In genomic region chrX:54494166-54494969, GRCh38 we compare ENCODE assay signal across 1 cellular context.
TF ChIP-seq lines count a peak whose summit lies in the region.

No MANE protein-coding gene starts in this region.

TF ChIP-seq in HepG2, 621 proteins besides CTCF, POLR2A, EP300 and RAD21:
- TF ChIP-seq ZNF768 (CRISPR knock-in tag; IDR thresholded peaks at IDR 0.05), result peak; percentile 82; the same call in 1 of the 2 replicates
- peak; percentile 71 for TF ChIP-seq ZMYM3 (CRISPR knock-in tag; IDR thresholded peaks at IDR 0.05)
- peak; percentile 94 for TF ChIP-seq ZNF263 (CRISPR knock-in tag; IDR thresholded peaks at IDR 0.05)
- no peak for TF ChIP-seq SRY (CRISPR knock-in tag; IDR thresholded peaks at IDR 0.05)
